ENCODE assay signal across 8 cellular contexts in the genomic region with DNA sequence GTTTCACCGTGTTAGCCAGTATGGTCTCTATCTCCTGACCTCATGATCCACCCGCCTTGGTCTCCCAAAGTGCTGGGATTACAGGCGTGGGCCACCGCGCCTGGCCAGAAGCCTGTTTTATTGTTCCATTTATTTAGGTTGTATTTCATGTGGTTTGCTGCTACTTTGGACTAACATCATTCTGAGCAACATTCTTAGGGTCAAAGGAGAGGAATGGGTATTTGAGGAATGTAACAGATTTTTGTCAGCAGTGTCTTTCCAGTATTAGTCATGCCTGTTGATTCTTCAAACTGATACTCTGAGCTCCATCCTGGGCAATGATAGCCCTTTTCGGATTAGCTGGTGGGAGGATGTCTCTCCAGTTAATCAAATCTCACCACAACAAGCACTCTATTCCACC.
DNase-seq lines count a peak whose midpoint lies in the region; ATAC-seq, FAIRE-seq and TF ChIP-seq lines count a peak whose summit lies in the region.

No MANE protein-coding gene starts in this region.

- no peaks in the 10 kb centered on the region for H3K36me3 Mint-ChIP-seq in naive thymus-derived CD8-positive, alpha-beta T cell

- no peak overlapping the region for H3K4me3 Mint-ChIP-seq in naive thymus-derived CD8-positive, alpha-beta T cell

- no peak overlapping the region for H3K4me3 ChIP-seq in astrocyte of the spinal cord (ENCODE audit: low read depth, low read length)

- H3K4me1 Mint-ChIP-seq in naive thymus-derived CD8-positive, alpha-beta T cell = peaks cover 0 to 4% (median 1%) of the 10 kb centered on the region in 4 donors

- DNase-seq in NCI-H82 (lab: John Stamatoyannopoulos, UW) = peak; percentile 7
- DNase-seq in NCI-H82 treated with DMSO at 0.1 percent for 48 hours (lab: John Stamatoyannopoulos, UW; ENCODE audit: unreplicated experiment) = no peak
- peak; percentile 89 for DNase-seq in astrocyte of the spinal cord (ENCODE audit: low read depth, low spot score)
- DNase-seq in kidney glomerular epithelial cell (lab: John Stamatoyannopoulos, UW) = peak; percentile 95
- DNase-seq in urothelium cell line (ENCODE audit: low spot score) = peak; percentile 77
- DNase-seq in stimulated activated CD8-positive, alpha-beta memory T cell treated with anti-CD3 and anti-CD28 coated beads, Interleukin-4, amount 100 ng/mL, for 48 hours = no peak
- DNase-seq in naive thymus-derived CD8-positive, alpha-beta T cell = no peak

- in situ Hi-C loops in astrocyte of the spinal cord (cut with HindIII; ENCODE audit: low sequenced_read_pairs) = no loop called here

- FAIRE-seq in urothelium cell line (lab: Jason Lieb, UNC) = peak; percentile 82

- TF ChIP-seq CTCF in astrocyte of the spinal cord (IDR thresholded peaks at IDR 0.05; ENCODE audit: low read depth, low read length) = no peak

- H3K27me3 Mint-ChIP-seq in naive thymus-derived CD8-positive, alpha-beta T cell = peaks cover 4 to 36% (median 10%) of the 10 kb centered on the region in 5 donors

- no peak overlapping the region for H3K27ac Mint-ChIP-seq in naive thymus-derived CD8-positive, alpha-beta T cell

- POLR2A ChIA-PET in naive thymus-derived CD8-positive, alpha-beta T cell (lab: Charles Lee) = no interaction called here

- no peaks in the 10 kb centered on the region for H3K9me3 Mint-ChIP-seq in naive thymus-derived CD8-positive, alpha-beta T cell

- ATAC-seq in naive thymus-derived CD8-positive, alpha-beta T cell = no peak
- ATAC-seq in HG03520 (IDR thresholded peaks at IDR 0.05; ENCODE audit: unreplicated experiment) = no peak

Comparison
In these comparisons a context has a peak if more than half of its experiments do, and no peak if none do; other contexts are left out.
1. DNase-seq: peak in NCI-H82 (single experiment), astrocyte of the spinal cord (single experiment), kidney glomerular epithelial cell (single experiment) and urothelium cell line (single experiment); none in NCI-H82 treated with DMSO at 0.1 percent for 48 hours (single experiment), stimulated activated CD8-positive, alpha-beta memory T cell treated with anti-CD3 and anti-CD28 coated beads, Interleukin-4, amount 100 ng/mL, for 48 hours (single experiment) and naive thymus-derived CD8-positive, alpha-beta T cell (0 of 10).